In genomic region chr3:43879166-43879565, GRCh38 we compare ENCODE assay signal across 8 cellular contexts.
A peak's percentile ranks its signal among the peaks of the same experiment; 100 is the strongest.
DNase-seq lines count a peak whose midpoint lies in the region; ATAC-seq and TF ChIP-seq lines count a peak whose summit lies in the region.

No MANE protein-coding gene starts in this region.

- TF ChIP-seq CTCF in Caco-2 (IDR thresholded peaks at IDR 0.05; ENCODE audit: insufficient read depth in 1 of 2, low read depth in 1 of 2, low read length in 1 of 2, severe bottlenecking in 1 of 2, unreplicated experiment in 1 of 2): peak; percentile 23 to 54
- TF ChIP-seq CTCF in GM23338 (conservative IDR thresholded peaks at IDR 0.05; ENCODE audit: low read depth in 2 of 2): peak; percentile 69 to 78
- no peak for TF ChIP-seq CTCF in omental fat pad (IDR thresholded peaks at IDR 0.05)

- H3K27ac ChIP-seq in GM23338 (ENCODE audit: low read depth): no peak overlapping the region

- ATAC-seq in GM23338 (peak; percentile 97), omental fat pad (ENCODE audit: low FRiP score) (no peak)

- no peaks in the 10 kb centered on the region for H3F3A ChIP-seq in GM23338 (replicated peaks; ENCODE audit: low read depth)

- BruUV-seq in Caco-2 (replicated peaks; lab: Mats Ljungman, UMichigan): no TSS peak

- CTCF ChIA-PET in Caco-2 (lab: Charles Lee): interaction anchor here (0.7 to 1.3 kb wide), 3 partner anchors 24 to 198 kb away, joined by 3 to 8 read pairs (median 3); no protein-coding TSS in a partner anchor

- H3K36me3 ChIP-seq in Caco-2 (ENCODE audit: control insufficient read depth, insufficient read depth, low read length) (no peaks in the 10 kb centered on the region), GM23338 (ENCODE audit: insufficient read depth) (no peaks in the 10 kb centered on the region), MG63 (no peaks in the 10 kb centered on the region)

- POLR2A ChIA-PET in Caco-2 (lab: Charles Lee): no interaction called here

- H3K79me2 ChIP-seq in GM23338 (replicated peaks; ENCODE audit: insufficient read depth): no peaks in the 10 kb centered on the region

- peak; percentile 51 to 57 for DNase-seq in Caco-2
- DNase-seq in GM23338 (ENCODE audit: low spot score): peak; percentile 95
- DNase-seq in SK-MEL-5 (ENCODE audit: low read depth, low spot score): peak; percentile 64
- DNase-seq in kidney glomerular epithelial cell (lab: John Stamatoyannopoulos, UW): peak; percentile 15
- DNase-seq in MG63: no peak
- DNase-seq in central memory CD4-positive, alpha-beta T cell: no peak
- DNase-seq in RKO (ENCODE audit: low spot score): no peak
- DNase-seq in omental fat pad (ENCODE audit: low spot score): no peak

- no peaks in the 10 kb centered on the region for H3K27me3 ChIP-seq in Caco-2 (replicated peaks; ENCODE audit: control insufficient read depth, insufficient read depth, low read length)
- no peaks in the 10 kb centered on the region for H3K27me3 ChIP-seq in GM23338 (ENCODE audit: insufficient read depth)
- H3K27me3 ChIP-seq in MG63: no peaks in the 10 kb centered on the region

- no peaks in the 10 kb centered on the region for H3K36me3 Mint-ChIP-seq in Caco-2 (ENCODE audit: insufficient read depth, unreplicated experiment)
- H3K36me3 Mint-ChIP-seq in GM23338 (ENCODE audit: low read depth): no peaks in the 10 kb centered on the region

- H3K4me1 ChIP-seq in Caco-2: no peaks in the 10 kb centered on the region
- peaks cover 4% of the 10 kb centered on the region for H3K4me1 ChIP-seq in GM23338 (ENCODE audit: insufficient read depth)

- in situ Hi-C loops in SK-MEL-5 (cut with HindIII; ENCODE audit: low pct_unique_long_range_greater_than_20kb, low sequenced_read_pairs): no loop called here

- peak overlapping the region; percentile 56 for H3K4me2 ChIP-seq in GM23338

- H3K27me3 Mint-ChIP-seq in Caco-2 (ENCODE audit: insufficient read depth, unreplicated experiment): peaks cover 3% of the 10 kb centered on the region
- H3K27me3 Mint-ChIP-seq in GM23338 (ENCODE audit: insufficient read depth, low read depth, poor library complexity): peaks cover 3% of the 10 kb centered on the region

- H3K4me3 ChIP-seq in Caco-2 (ENCODE audit: low read depth, low read length) (no peak overlapping the region), GM23338 (no peak overlapping the region), MG63 (no peak overlapping the region)

- H3K9me2 ChIP-seq in GM23338 (ENCODE audit: insufficient read depth): peaks cover 8% of the 10 kb centered on the region

- peak overlapping the region; percentile 74; the same call in 1 of the 2 replicates for H2AFZ ChIP-seq in GM23338

- H3K9me3 Mint-ChIP-seq in Caco-2 (ENCODE audit: unreplicated experiment): no peaks in the 10 kb centered on the region
- H3K9me3 Mint-ChIP-seq in GM23338: no peaks in the 10 kb centered on the region

- intact Hi-C loops in Caco-2 (cut with micrococcal nuclease; ENCODE audit: unreplicated experiment): loop anchor here (1.0 kb wide), 1 partner anchor 319 kb away; no protein-coding TSS in a partner anchor

- H3K27ac Mint-ChIP-seq in Caco-2 (ENCODE audit: unreplicated experiment) (no peak overlapping the region), GM23338 (no peak overlapping the region)

- H3K9me3 ChIP-seq in Caco-2 (no peaks in the 10 kb centered on the region), MG63 (no peaks in the 10 kb centered on the region)

- H4K20me1 ChIP-seq in GM23338 (replicated peaks; ENCODE audit: insufficient read depth): no peaks in the 10 kb centered on the region

- H3K4me3 Mint-ChIP-seq in Caco-2 (ENCODE audit: unreplicated experiment) (no peak overlapping the region), GM23338 (no peak overlapping the region)

- peaks cover 9% of the 10 kb centered on the region for H3K4me1 Mint-ChIP-seq in Caco-2 (ENCODE audit: low read depth, unreplicated experiment)
- peaks cover 23% of the 10 kb centered on the region for H3K4me1 Mint-ChIP-seq in GM23338

TF ChIP-seq in GM23338, 12 proteins besides CTCF, POLR2A, EP300 and RAD21:
- TF ChIP-seq CREB1 (CRISPR knock-in tag; IDR thresholded peaks at IDR 0.05; ENCODE audit: low read depth) (0 out of 2 replicates have a peak, but pooled peaks have one; percentile 23), ZNF114 (CRISPR knock-in tag; IDR thresholded peaks at IDR 0.05) (no peak)

Comparison
In these comparisons a context has a peak if more than half of its experiments do, and no peak if none do; other contexts are left out.
1. DNase-seq: peak in Caco-2 (2 of 2), GM23338 (single experiment), SK-MEL-5 (single experiment) and kidney glomerular epithelial cell (single experiment); none in MG63 (single experiment), central memory CD4-positive, alpha-beta T cell (single experiment), RKO (single experiment) and omental fat pad (single experiment).
2. CTCF ChIP-seq: peak in Caco-2 (2 of 2) and GM23338 (2 of 2); none in omental fat pad (0 of 3).